In genomic region chr1:99481391-99481996, GRCh38 we compare ENCODE assay signal across 9 cellular contexts.
DNase-seq lines count a peak whose midpoint lies in the region; ATAC-seq and TF ChIP-seq lines count a peak whose summit lies in the region.
"Had no signal": no experiment of that assay in that cellular context is flagged by ENCODE, and none has a peak within 500 bp of the region (broad histone marks: within the 10 kb centered on the region; RNA-seq: fewer than 3 reads in every experiment).

No MANE protein-coding gene starts in this region.

- no peak overlapping the region for H3K4me3 ChIP-seq in MG63
- no peak overlapping the region for H3K4me3 ChIP-seq in RWPE2 (ENCODE audit: severe bottlenecking)
- H3K4me3 ChIP-seq in right lobe of liver: no peak overlapping the region
- H3K4me3 ChIP-seq in transverse colon: no peak overlapping the region
- H3K4me3 ChIP-seq: BLaER1 treated with 17β-estradiol and CSF1 and Interleukin-3, amounts not matched to agents 10 nM and 100 nM had no signal

- TF ChIP-seq POLR2A in right lobe of liver (IDR thresholded peaks at IDR 0.05) (no peak), transverse colon (IDR thresholded peaks at IDR 0.05) (no peak)

- no peaks in the 10 kb centered on the region for H3K27me3 ChIP-seq in MG63
- peaks cover 4% of the 10 kb centered on the region for H3K27me3 ChIP-seq in RWPE2 (ENCODE audit: insufficient read depth, poor library complexity, severe bottlenecking)
- H3K27me3 ChIP-seq in right lobe of liver: no peaks in the 10 kb centered on the region
- H3K27me3 ChIP-seq in transverse colon: no peaks in the 10 kb centered on the region
- H3K27me3 ChIP-seq: BLaER1 treated with 17β-estradiol and CSF1 and Interleukin-3, amounts not matched to agents 10 nM and 100 nM had no signal

- TF ChIP-seq EP300 in transverse colon (IDR thresholded peaks at IDR 0.05; ENCODE audit: low read depth): no peak

- H3K9me3 ChIP-seq in MG63 (no peaks in the 10 kb centered on the region; the same call in 1 of the 2 replicates), RWPE2 (ENCODE audit: severe bottlenecking) (no peaks in the 10 kb centered on the region), right lobe of liver (no peaks in the 10 kb centered on the region), transverse colon (no peaks in the 10 kb centered on the region)
- H3K9me3 ChIP-seq: BLaER1 treated with 17β-estradiol and CSF1 and Interleukin-3, amounts not matched to agents 10 nM and 100 nM had no signal

- intact Hi-C loops in right lobe of liver (cut with DNase I): no loop called here
- intact Hi-C loops in transverse colon (cut with DNase I; ENCODE audit: low total_unique reads): no loop called here

- H3K27ac ChIP-seq in RWPE2 (ENCODE audit: poor library complexity, severe bottlenecking) (no peak overlapping the region), right lobe of liver (no peak overlapping the region), transverse colon (no peak overlapping the region)
- H3K27ac ChIP-seq: BLaER1 treated with 17β-estradiol and CSF1 and Interleukin-3, amounts not matched to agents 10 nM and 100 nM had no signal

- H3K36me3 ChIP-seq in MG63 (no peaks in the 10 kb centered on the region), RWPE2 (ENCODE audit: low read depth) (no peaks in the 10 kb centered on the region), right lobe of liver (no peaks in the 10 kb centered on the region), transverse colon (no peaks in the 10 kb centered on the region)
- H3K36me3 ChIP-seq: BLaER1 treated with 17β-estradiol and CSF1 and Interleukin-3, amounts not matched to agents 10 nM and 100 nM had no signal

- DNase-seq in NCI-H2227 (lab: John Stamatoyannopoulos, UW; ENCODE audit: unreplicated experiment) (peak; percentile 2), NCI-H2227 treated with DMSO at 0.1 percent for 48 hours (lab: John Stamatoyannopoulos, UW) (no peak), MG63 (peak; percentile 15), RWPE2 (ENCODE audit: low spot score) (no peak), dedifferentiated amniotic fluid mesenchymal stem cell (ENCODE audit: extremely low spot score) (peak; percentile 79), right lobe of liver (peak in 1 of 3 donors; percentile 51), transverse colon (peak; percentile 23)

- ATAC-seq in GM21381 (IDR thresholded peaks at IDR 0.05; ENCODE audit: unreplicated experiment) (peak; percentile 60), RWPE2 (ENCODE audit: low read depth) (peak; percentile 70; the same call in 1 of the 3 replicates), right lobe of liver (peak; percentile 89 to 92 (median 90))

- in situ Hi-C loops in transverse colon (cut with MboI; ENCODE audit: low pct_ligation_motif_present in 1 of 4, low pct_unique_long_range_greater_than_20kb in 1 of 4, low sequenced_read_pairs in 3 of 4): loop anchor here in 2 of 4 donors (25.0 kb wide), 2 partner anchors 294 to 669 kb away; no protein-coding TSS in a partner anchor

- TF ChIP-seq CTCF in RWPE2 (IDR thresholded peaks at IDR 0.05; ENCODE audit: poor library complexity, severe bottlenecking) (peak; percentile 89), right lobe of liver (IDR thresholded peaks at IDR 0.05) (peak; percentile 77 to 86 (median 82)), transverse colon (IDR thresholded peaks at IDR 0.05) (peak; percentile 64 to 76 (median 67))

- H3K4me1 ChIP-seq in RWPE2 (ENCODE audit: insufficient read depth, poor library complexity, severe bottlenecking) (no peaks in the 10 kb centered on the region), right lobe of liver (no peaks in the 10 kb centered on the region), transverse colon (no peaks in the 10 kb centered on the region)
- H3K4me1 ChIP-seq: BLaER1 treated with 17β-estradiol and CSF1 and Interleukin-3, amounts not matched to agents 10 nM and 100 nM had no signal

Comparison
In these comparisons a context has a peak if more than half of its experiments do, and no peak if none do; other contexts are left out.
1. DNase-seq: peak in NCI-H2227 (single experiment), MG63 (single experiment), dedifferentiated amniotic fluid mesenchymal stem cell (single experiment) and transverse colon (single experiment); none in NCI-H2227 treated with DMSO at 0.1 percent for 48 hours (single experiment) and RWPE2 (single experiment).
2. Peak in every context shown above with its lines, with median percentiles within 50 percentile points of each other: ATAC-seq and CTCF ChIP-seq.